Comparison of ENCODE assay signal across 1 cellular context in the genomic region with DNA sequence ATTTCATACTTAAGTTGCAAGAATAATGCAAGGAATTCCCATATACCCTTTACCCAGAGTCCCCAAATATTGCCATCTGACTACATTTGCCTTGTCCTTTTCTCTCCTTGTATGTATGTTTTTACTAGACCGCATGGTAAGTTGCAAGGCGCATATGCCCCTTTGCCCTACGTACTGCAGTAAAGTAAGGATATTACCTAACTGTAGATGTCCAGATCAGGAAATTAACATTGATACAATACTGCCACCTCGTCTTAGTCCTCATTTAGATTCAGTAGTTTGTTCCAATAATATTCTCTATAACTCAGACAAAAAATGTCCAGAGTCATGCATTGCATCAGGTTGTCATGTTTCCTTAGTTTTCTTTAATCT.
TF ChIP-seq lines count a peak whose summit lies in the region.

No MANE protein-coding gene starts in this region.

TF ChIP-seq in GM12878, 131 proteins besides CTCF, POLR2A, EP300 and RAD21:
- TF ChIP-seq, protein P1, sequence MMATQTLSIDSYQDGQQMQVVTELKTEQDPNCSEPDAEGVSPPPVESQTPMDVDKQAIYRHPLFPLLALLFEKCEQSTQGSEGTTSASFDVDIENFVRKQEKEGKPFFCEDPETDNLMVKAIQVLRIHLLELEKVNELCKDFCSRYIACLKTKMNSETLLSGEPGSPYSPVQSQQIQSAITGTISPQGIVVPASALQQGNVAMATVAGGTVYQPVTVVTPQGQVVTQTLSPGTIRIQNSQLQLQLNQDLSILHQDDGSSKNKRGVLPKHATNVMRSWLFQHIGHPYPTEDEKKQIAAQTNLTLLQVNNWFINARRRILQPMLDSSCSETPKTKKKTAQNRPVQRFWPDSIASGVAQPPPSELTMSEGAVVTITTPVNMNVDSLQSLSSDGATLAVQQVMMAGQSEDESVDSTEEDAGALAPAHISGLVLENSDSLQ (IDR thresholded peaks at IDR 0.05) = no peak
- 0 out of 2 replicates have a peak, but pooled peaks have one; percentile 41 for TF ChIP-seq POLR2AphosphoS5 (IDR thresholded peaks at IDR 0.05; ENCODE audit: low read length)
- no peak for TF ChIP-seq NR2C1 (IDR thresholded peaks at IDR 0.05)
TF ChIP-seq in GM12878: peak in this region for 1.
